Comparison of ENCODE assay signal across 3 cellular contexts in the genomic region with DNA sequence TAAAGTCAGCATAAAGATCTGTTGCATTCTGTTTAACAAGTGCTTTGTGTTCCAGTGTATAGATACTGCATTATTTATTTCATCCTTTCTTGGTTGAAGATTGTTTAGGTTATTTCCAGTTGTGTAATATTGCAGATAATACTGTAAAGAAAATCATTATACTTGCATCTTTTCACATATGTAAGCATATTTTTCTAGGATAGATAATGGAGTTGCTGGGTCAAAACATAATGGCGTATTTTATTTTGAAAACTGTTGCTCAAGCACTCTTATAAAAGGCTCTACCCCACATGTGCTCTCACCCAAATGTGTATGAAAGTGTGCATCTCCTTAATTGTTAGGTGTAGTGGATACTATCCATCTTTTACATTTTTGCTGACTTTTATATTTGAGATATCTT.
TF ChIP-seq lines count a peak whose summit lies in the region.

No MANE protein-coding gene starts in this region.

TF ChIP-seq in A549, 52 proteins besides CTCF, POLR2A, EP300 and RAD21 (continued from another document):
- TF ChIP-seq MAFK (IDR thresholded peaks at IDR 0.05; ENCODE audit: partially characterized antibody) (peak; percentile 74), NFE2L2 (conservative IDR thresholded peaks at IDR 0.05; ENCODE audit: low read length) (no peak)

TF ChIP-seq in IMR-90, 13 proteins besides CTCF, POLR2A, EP300 and RAD21 (continued from another document):
- TF ChIP-seq MAFK (IDR thresholded peaks at IDR 0.05; ENCODE audit: low read depth, low read length), result peak; percentile 36
TF ChIP-seq in IMR-90: peak in this region for 1.

TF ChIP-seq in K562, 482 proteins besides CTCF, POLR2A, EP300 and RAD21:
- TF ChIP-seq HEY1 (CRISPR knock-in tag; IDR thresholded peaks at IDR 0.05; ENCODE audit: borderline replicate concordance) (no peak), MAFG (tag; conservative IDR thresholded peaks at IDR 0.05) (peak; percentile 32; the same call in 1 of the 2 replicates), ZNF316 (IDR thresholded peaks at IDR 0.05) (peak; percentile 70)
